Comparison of ENCODE assay signal across 24 cellular contexts in the genomic region with DNA sequence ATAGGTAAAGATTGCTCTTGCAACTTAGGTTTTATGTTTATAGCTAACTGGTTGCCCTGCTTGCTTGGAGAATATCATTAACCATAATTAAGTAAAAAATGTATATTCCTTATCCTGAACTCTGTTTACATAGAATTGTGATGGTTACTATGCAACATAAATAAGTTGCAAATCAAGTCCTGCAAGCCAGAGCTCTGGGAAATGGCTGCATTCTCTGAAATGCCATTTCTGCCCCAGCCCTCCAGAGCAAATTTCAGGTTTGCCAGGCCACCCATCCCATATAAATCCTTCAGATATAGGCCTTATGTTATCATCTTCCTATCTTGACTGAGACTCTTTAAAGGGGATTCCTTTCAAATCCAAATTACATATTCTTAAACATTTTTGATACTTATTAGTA.
"Had no signal": no experiment of that assay in that cellular context is flagged by ENCODE, and none has a peak within 500 bp of the region (broad histone marks: within the 10 kb centered on the region; RNA-seq: fewer than 3 reads in every experiment).

No MANE protein-coding gene starts in this region.

- H3K27ac Mint-ChIP-seq: activated CD4-positive, alpha-beta memory T cell treated with anti-CD3 and anti-CD28 coated beads, Interleukin-2, amount 10 ng/mL, durations not matched to agents 7 days and 5 days; activated CD4-positive, alpha-beta T cell treated with anti-CD3 and anti-CD28 coated beads, Interleukin-2, amount 10 ng/mL, durations not matched to agents 7 days and 5 days; activated naive CD4-positive, alpha-beta T cell treated with anti-CD3 and anti-CD28 coated beads, Interleukin-2, amount 50 U/mL, for 72 hours; activated T-helper 2 cell treated with anti-CD3 and anti-CD28 coated beads, Interferon-gamma antibody, Interleukin-2, Interleukin-4, amounts not matched to agents 10 μg/mL and 5 μg/mL and 100 μg/mL, durations not matched to agents 14 hours and 24 hours and 36 hours; stimulated activated naive B cell treated with anti-CD40 and anti-IgM and Interleukin-4, amounts not matched to agents 10 μg/mL and 1 μg/mL and 100 μg/mL, for 72 hours had no signal

- H3K79me2 ChIP-seq: parathyroid adenoma had no signal

- H3K27me3 Mint-ChIP-seq: activated CD4-positive, alpha-beta memory T cell treated with anti-CD3 and anti-CD28 coated beads, Interleukin-2, amount 10 ng/mL, durations not matched to agents 7 days and 5 days; activated CD4-positive, alpha-beta T cell treated with anti-CD3 and anti-CD28 coated beads, Interleukin-2, amount 10 ng/mL, durations not matched to agents 7 days and 5 days; stimulated activated naive B cell treated with anti-CD40 and anti-IgM and Interleukin-4, amounts not matched to agents 10 μg/mL and 1 μg/mL and 100 μg/mL, for 72 hours had no signal

- H3K27ac ChIP-seq: epithelial cell of prostate, esophagus squamous epithelium, gastrocnemius medialis, left ventricle myocardium inferior, parathyroid adenoma, psoas muscle, sigmoid colon, stomach, thyroid gland had no signal

- H3K4me3 ChIP-seq: esophagus squamous epithelium, gastrocnemius medialis, left ventricle myocardium inferior, lung, psoas muscle, sigmoid colon, stomach, thyroid gland had no signal

- H3K36me3 Mint-ChIP-seq: activated naive CD4-positive, alpha-beta T cell treated with anti-CD3 and anti-CD28 coated beads, Interleukin-2, amount 50 U/mL, for 72 hours; stimulated activated naive B cell treated with anti-CD40 and anti-IgM and Interleukin-4, amounts not matched to agents 10 μg/mL and 1 μg/mL and 100 μg/mL, for 72 hours had no signal

- H3K27me3 ChIP-seq: esophagus squamous epithelium, gastrocnemius medialis, sigmoid colon, stomach, thyroid gland had no signal

- H3K4me1 ChIP-seq: esophagus squamous epithelium, gastrocnemius medialis, left ventricle myocardium inferior, parathyroid adenoma, psoas muscle, sigmoid colon, stomach, thyroid gland had no signal

- H3K4me1 Mint-ChIP-seq: activated CD4-positive, alpha-beta memory T cell treated with anti-CD3 and anti-CD28 coated beads, Interleukin-2, amount 10 ng/mL, durations not matched to agents 7 days and 5 days; activated CD4-positive, alpha-beta T cell treated with anti-CD3 and anti-CD28 coated beads, Interleukin-2, amount 10 ng/mL, durations not matched to agents 7 days and 5 days; stimulated activated naive B cell treated with anti-CD40 and anti-IgM and Interleukin-4, amounts not matched to agents 10 μg/mL and 1 μg/mL and 100 μg/mL, for 72 hours had no signal

- H3K9me3 ChIP-seq: esophagus squamous epithelium, gastrocnemius medialis, left ventricle myocardium inferior, psoas muscle, sigmoid colon, stomach, thyroid gland had no signal

- H3K4me3 Mint-ChIP-seq: activated CD4-positive, alpha-beta memory T cell treated with anti-CD3 and anti-CD28 coated beads, Interleukin-2, amount 10 ng/mL, durations not matched to agents 7 days and 5 days; activated CD4-positive, alpha-beta T cell treated with anti-CD3 and anti-CD28 coated beads, Interleukin-2, amount 10 ng/mL, durations not matched to agents 7 days and 5 days; activated T-cell treated with anti-CD3 and anti-CD28 coated beads, Interleukin-2, amount 50 U/mL, for 4 hours; stimulated activated naive B cell treated with anti-CD40 and anti-IgM and Interleukin-4, amounts not matched to agents 10 μg/mL and 1 μg/mL and 100 μg/mL, for 72 hours had no signal

- H2AFZ ChIP-seq: parathyroid adenoma had no signal

- H3K9ac ChIP-seq: parathyroid adenoma had no signal

- DNase-seq: activated CD4-positive, alpha-beta memory T cell treated with anti-CD3 and anti-CD28 coated beads, Interleukin-2, amount 10 ng/mL, durations not matched to agents 7 days and 5 days; activated CD4-positive, alpha-beta T cell treated with anti-CD3 and anti-CD28 coated beads, Interleukin-2, amount 10 ng/mL, durations not matched to agents 7 days and 5 days; activated CD4-positive, CD25-positive, alpha-beta regulatory T cell treated with anti-CD3 and anti-CD28 coated beads, Interleukin-2, amount 50 U/mL, for 72 hours; activated T-cell treated with anti-CD3 and anti-CD28 coated beads, Interleukin-2, amount 50 U/mL, for 4 hours; dermis blood vessel endothelial cell; effector CD4-positive, alpha-beta T cell; esophagus squamous epithelium; gastrocnemius medialis; glutamatergic neuron; left ventricle myocardium inferior; nucleus accumbens; psoas muscle; sigmoid colon; small intestine; stimulated activated CD4-positive, alpha-beta T cell treated with anti-CD3 and anti-CD28 coated beads, Interleukin-2, amount 100 ng/mL, for 24 hours; stimulated activated naive B cell treated with anti-CD40 and anti-IgM and Interleukin-4, amounts not matched to agents 10 μg/mL and 1 μg/mL and 100 μg/mL, for 72 hours; stomach; T-helper 2 cell; thyroid gland had no signal

- H3K36me3 ChIP-seq: esophagus squamous epithelium, gastrocnemius medialis, left ventricle myocardium inferior, sigmoid colon, stomach, thyroid gland had no signal
